ENCODE assay signal across 13 cellular contexts in genomic region chr6:149929422-149929821, GRCh38. TPM values are rescaled to one million over a fixed set of nuclear protein-coding genes. Genes with fewer than 3 reads are reported as not detected.
DNase-seq lines count a peak whose midpoint lies in the region; ATAC-seq and TF ChIP-seq lines count a peak whose summit lies in the region.
"Had no signal": no experiment of that assay in that cellular context is flagged by ENCODE, and none has a peak within 500 bp of the region (broad histone marks: within the 10 kb centered on the region; RNA-seq: fewer than 3 reads in every experiment).

No MANE protein-coding gene starts in this region.

- intact Hi-C loops in posterior vena cava (cut with DNase I), result no loop called here

- ATAC-seq in activated T-cell treated with anti-CD3 and anti-CD28 coated beads, Interleukin-2, amount 50 U/mL, for 4 hours, result no peak
- ATAC-seq in HG02798 (IDR thresholded peaks at IDR 0.05; ENCODE audit: poor library complexity, unreplicated experiment) (no peak), HG02588 (IDR thresholded peaks at IDR 0.05; ENCODE audit: unreplicated experiment) (no peak)

- H3K4me3 Mint-ChIP-seq in activated T-cell treated with anti-CD3 and anti-CD28 coated beads, Interleukin-2, amount 50 U/mL, for 24 hours, result no peak overlapping the region
- H3K4me3 Mint-ChIP-seq in activated T-cell treated with anti-CD3 and anti-CD28 coated beads, Interleukin-2, amount 50 U/mL, for 4 hours, result no peak overlapping the region
- H3K4me3 Mint-ChIP-seq: activated naive CD8-positive, alpha-beta T cell had no signal

- no peak overlapping the region for H3K4me3 ChIP-seq in cardiac fibroblast (replicated peaks in 1 of 2; ENCODE audit: low read depth in 2 of 2, low read length in 2 of 2)
- H3K4me3 ChIP-seq: esophagus squamous epithelium, thoracic aorta had no signal

- in situ Hi-C loops in G401 (cut with HindIII; ENCODE audit: low sequenced_read_pairs), result no loop called here

- H3K9me3 Mint-ChIP-seq in activated T-cell treated with anti-CD3 and anti-CD28 coated beads, Interleukin-2, amount 50 U/mL, for 24 hours, result no peaks in the 10 kb centered on the region
- no peaks in the 10 kb centered on the region for H3K9me3 Mint-ChIP-seq in activated T-cell treated with anti-CD3 and anti-CD28 coated beads, Interleukin-2, amount 50 U/mL, for 4 hours

- H3K27ac Mint-ChIP-seq in activated T-cell treated with anti-CD3 and anti-CD28 coated beads, Interleukin-2, amount 50 U/mL, for 24 hours, result no peak overlapping the region
- H3K27ac Mint-ChIP-seq: activated naive CD8-positive, alpha-beta T cell had no signal

- peak; percentile 54 for TF ChIP-seq CTCF in cardiac fibroblast (IDR thresholded peaks at IDR 0.05; ENCODE audit: low read depth, low read length)

- peak; percentile 37; the same call in 1 of the 2 replicates for TF ChIP-seq RAD21 in Ishikawa (IDR thresholded peaks at IDR 0.05; ENCODE audit: low read depth)

- peaks cover 9% of the 10 kb centered on the region for H3K4me1 Mint-ChIP-seq in activated T-cell treated with anti-CD3 and anti-CD28 coated beads, Interleukin-2, amount 50 U/mL, for 24 hours (ENCODE audit: low read depth)
- peaks cover 10% of the 10 kb centered on the region for H3K4me1 Mint-ChIP-seq in activated T-cell treated with anti-CD3 and anti-CD28 coated beads, Interleukin-2, amount 50 U/mL, for 4 hours (ENCODE audit: low read depth)

- DNase-seq in activated T-cell treated with anti-CD3 and anti-CD28 coated beads, Interleukin-2, amount 50 U/mL, for 24 hours, result peak; percentile 27
- DNase-seq in activated T-cell treated with anti-CD3 and anti-CD28 coated beads, Interleukin-2, amount 50 U/mL, for 4 hours, result no peak
- no peak for DNase-seq in cardiac fibroblast (ENCODE audit: low read depth in 2 of 2)
- peak; percentile 32 for DNase-seq in posterior vena cava (ENCODE audit: low spot score)
- DNase-seq in G401 (ENCODE audit: low spot score), result no peak
- DNase-seq: esophagus squamous epithelium, NCI-H2029 treated with DMSO at 0.1 percent for 48 hours, T-helper 1 cell had no signal

- H3K36me3 Mint-ChIP-seq in activated T-cell treated with anti-CD3 and anti-CD28 coated beads, Interleukin-2, amount 50 U/mL, for 24 hours (ENCODE audit: low read depth), result no peaks in the 10 kb centered on the region
- H3K36me3 Mint-ChIP-seq in activated T-cell treated with anti-CD3 and anti-CD28 coated beads, Interleukin-2, amount 50 U/mL, for 4 hours (ENCODE audit: insufficient read depth), result no peaks in the 10 kb centered on the region
- H3K36me3 Mint-ChIP-seq: activated naive CD8-positive, alpha-beta T cell had no signal

- peaks cover 91% of the 10 kb centered on the region for H3K27me3 Mint-ChIP-seq in activated T-cell treated with anti-CD3 and anti-CD28 coated beads, Interleukin-2, amount 50 U/mL, for 24 hours
- peaks cover 89% of the 10 kb centered on the region for H3K27me3 Mint-ChIP-seq in activated T-cell treated with anti-CD3 and anti-CD28 coated beads, Interleukin-2, amount 50 U/mL, for 4 hours (ENCODE audit: low read depth)

- no peak for TF ChIP-seq EP300 in Ishikawa (IDR thresholded peaks at IDR 0.05; ENCODE audit: borderline replicate concordance)

TF ChIP-seq in Ishikawa, 13 proteins besides CTCF, POLR2A, EP300 and RAD21:
- no peak for TF ChIP-seq TAF1 (IDR thresholded peaks at IDR 0.05; ENCODE audit: low read depth)
TF ChIP-seq in Ishikawa: peak in this region for 0.

RNA-seq across cellular contexts. Expression of gene RAET1G, which starts 6.5 kb away (rescaled TPM):
- not detected for total RNA-seq in activated T-cell treated with anti-CD3 and anti-CD28 coated beads, Interleukin-2, amount 50 U/mL, for 4 hours
- total RNA-seq in posterior vena cava, result under 1 TPM in 1 of 2 donors, not detected in 1; 0.74 TPM
- not detected in 2 replicates for total RNA-seq in G401 (2014; rRNA removed; shearing (Covaris generic))
- total RNA-seq: thoracic aorta had no signal

RNA-seq across cellular contexts. Expression of gene ULBP2, which starts 12.4 kb away (rescaled TPM):
- under 1 TPM; 0.43 to 0.87 (median 0.51) TPM for total RNA-seq in activated T-cell treated with anti-CD3 and anti-CD28 coated beads, Interleukin-2, amount 50 U/mL, for 4 hours
- total RNA-seq in posterior vena cava, result under 1 TPM; 0.43 to 0.51 TPM
- 1.9 TPM in 1 of 2 replicates, not detected in the other for total RNA-seq in G401 (2014; rRNA removed; shearing (Covaris generic))

RNA-seq across cellular contexts. Expression of gene RAET1E, which starts 31.5 kb away (rescaled TPM):
- not detected for total RNA-seq in activated T-cell treated with anti-CD3 and anti-CD28 coated beads, Interleukin-2, amount 50 U/mL, for 4 hours
- total RNA-seq in posterior vena cava, result 1 to 10 TPM in 1 of 2 donors, not detected in 1; 1.6 TPM
- not detected in 2 replicates for total RNA-seq in G401 (2014; rRNA removed; shearing (Covaris generic))
- total RNA-seq: thoracic aorta had no signal

RNA-seq across cellular contexts. Expression of gene ULBP1, which starts 34.3 kb away (rescaled TPM):
- total RNA-seq in activated T-cell treated with anti-CD3 and anti-CD28 coated beads, Interleukin-2, amount 50 U/mL, for 4 hours, result 1 to 10 TPM in 2 of 3 donors, under 1 TPM in 1; 0.83 to 1.3 (median 1.2) TPM
- total RNA-seq in posterior vena cava, result under 1 TPM in 1 of 2 donors, not detected in 1; 0.19 TPM
- total RNA-seq in G401 (2014; rRNA removed; shearing (Covaris generic)), result not detected in 2 replicates

Comparison
In these comparisons a context has a peak if more than half of its experiments do, and no peak if none do; other contexts are left out.
1. DNase-seq: peak in activated T-cell treated with anti-CD3 and anti-CD28 coated beads, Interleukin-2, amount 50 U/mL, for 24 hours (single experiment) and posterior vena cava (single experiment); none in activated T-cell treated with anti-CD3 and anti-CD28 coated beads, Interleukin-2, amount 50 U/mL, for 4 hours (single experiment), cardiac fibroblast (0 of 2) and G401 (single experiment).